Comparison of ENCODE assay signal across 14 cellular contexts in the genomic region with DNA sequence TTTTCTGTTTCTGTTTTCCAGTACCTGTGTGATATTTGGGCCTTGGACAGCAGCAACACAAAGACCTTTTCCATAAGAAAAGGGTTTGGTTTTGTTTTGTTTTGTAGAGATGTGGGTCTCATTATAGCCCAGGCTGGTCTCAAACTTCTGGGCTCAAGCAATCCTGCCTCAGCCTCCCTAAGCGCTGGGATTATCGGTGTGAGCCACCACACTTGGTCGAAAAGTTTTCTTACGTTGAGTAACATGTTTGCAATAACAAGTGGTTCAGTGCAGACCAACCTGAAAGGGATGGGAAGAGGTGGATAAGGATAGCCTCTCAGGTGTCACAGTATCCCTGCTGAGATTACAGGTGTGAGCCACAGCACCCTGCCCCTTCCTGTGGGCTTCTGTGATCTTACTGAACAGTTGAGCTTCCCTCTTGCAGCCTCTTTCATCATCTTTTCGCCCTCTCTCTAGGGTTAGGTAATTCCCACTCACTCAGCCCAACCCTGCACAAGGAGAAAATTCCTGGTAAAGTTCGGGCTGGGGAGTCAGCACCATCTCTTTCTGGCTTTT. TPM values are rescaled to one million over a fixed set of nuclear protein-coding genes. Genes with fewer than 3 reads are reported as not detected.
DNase-seq lines count a peak whose midpoint lies in the region; ATAC-seq and TF ChIP-seq lines count a peak whose summit lies in the region.
"Had no signal": no experiment of that assay in that cellular context is flagged by ENCODE, and none has a peak within 500 bp of the region (broad histone marks: within the 10 kb centered on the region; RNA-seq: fewer than 3 reads in every experiment).

No MANE protein-coding gene starts in this region.

- TF ChIP-seq CTCF in adrenal gland (IDR thresholded peaks at IDR 0.05) = no peak
- no peak for TF ChIP-seq CTCF in gastroesophageal sphincter (IDR thresholded peaks at IDR 0.05)

- no peaks in the 10 kb centered on the region for H3K27me3 ChIP-seq in adrenal gland
- H3K27me3 ChIP-seq in gastroesophageal sphincter = no peaks in the 10 kb centered on the region
- H3K27me3 ChIP-seq: upper lobe of left lung had no signal

- H3K4me3 ChIP-seq in adrenal gland (no peak overlapping the region), mesodermal cell (ENCODE audit: extremely low read depth, insufficient read depth, low read length, poor library complexity, severe bottlenecking) (no peak overlapping the region), gastroesophageal sphincter (no peak overlapping the region)
- H3K4me3 ChIP-seq: left ventricle myocardium inferior, upper lobe of left lung had no signal

- H3K36me3 ChIP-seq in adrenal gland (replicated peaks in 1 of 2) = no peaks in the 10 kb centered on the region
- no peaks in the 10 kb centered on the region for H3K36me3 ChIP-seq in mesodermal cell (ENCODE audit: control insufficient read depth, insufficient read depth, low read length)
- H3K36me3 ChIP-seq in gastroesophageal sphincter = no peaks in the 10 kb centered on the region
- H3K36me3 ChIP-seq: left ventricle myocardium inferior, upper lobe of left lung had no signal

- intact Hi-C loops in adrenal gland (cut with DNase I) = no loop called here

- no peak for TF ChIP-seq POLR2A in adrenal gland (IDR thresholded peaks at IDR 0.05)
- no peak for TF ChIP-seq POLR2A in gastroesophageal sphincter (IDR thresholded peaks at IDR 0.05)

- DNase-seq in NCI-H1417 (lab: John Stamatoyannopoulos, UW) (peak in 2 of 3 experiments; percentile 37 to 58), NCI-H1417 treated with DMSO at 0.1 percent for 48 hours (lab: John Stamatoyannopoulos, UW) (no peak), LoVo (ENCODE audit: low spot score) (peak; percentile 89), adrenal gland (no peak), Ammon's horn (ENCODE audit: low spot score) (no peak)
- DNase-seq: activated CD4-positive, CD25-positive, alpha-beta regulatory T cell; activated T-cell treated with anti-CD3 and anti-CD28 coated beads, Interleukin-2, amount 50 U/mL, for 48 hours; head of caudate nucleus; left ventricle myocardium inferior; NCI-H446; upper lobe of left lung had no signal

- no peak for TF ChIP-seq EP300 in gastroesophageal sphincter (IDR thresholded peaks at IDR 0.05)

- H3K27ac ChIP-seq in adrenal gland (peak overlapping the region in 3 of 5 donors; percentile 42 to 71 (median 57)), mesodermal cell (ENCODE audit: low read depth, low read length, severe bottlenecking) (peak overlapping the region; percentile 53), gastroesophageal sphincter (no peak overlapping the region)
- H3K27ac ChIP-seq: left ventricle myocardium inferior, upper lobe of left lung had no signal

- WGBS in adrenal gland, 4 donors = 77 to 89% (median 82%) methylated on average over 6 of the region's 6 CpGs
- WGBS in mesodermal cell (ENCODE audit: insufficient coverage in 2 of 2), 2 experiments = 92 to 98% methylated on average over 5 of the region's 6 CpGs
- WGBS in gastroesophageal sphincter (ENCODE audit: low coverage in 1 of 2), 2 donors = 40 to 83% methylated on average over 2 to 6 of the region's 6 CpGs

- ATAC-seq in gastroesophageal sphincter = no peak
- ATAC-seq in HG03039 (IDR thresholded peaks at IDR 0.05; ENCODE audit: unreplicated experiment) = no peak

- H3K4me1 ChIP-seq in adrenal gland (replicated peaks in 1 of 2) (peaks cover 18 to 28% of the 10 kb centered on the region in 2 donors), mesodermal cell (ENCODE audit: control insufficient read depth, insufficient read depth, low read length, poor library complexity, severe bottlenecking) (no peaks in the 10 kb centered on the region), gastroesophageal sphincter (peaks cover 0 to 25% (median 6%) of the 10 kb centered on the region in 3 donors)

- H3K9me3 ChIP-seq in adrenal gland (replicated peaks in 1 of 3) (no peaks in the 10 kb centered on the region), mesodermal cell (ENCODE audit: control insufficient read depth, low read length) (no peaks in the 10 kb centered on the region), gastroesophageal sphincter (no peaks in the 10 kb centered on the region)
- H3K9me3 ChIP-seq: left ventricle myocardium inferior had no signal

RNA-seq across cellular contexts. Expression of a gene that starts 3.5 kb away (rescaled TPM):
- total RNA-seq in adrenal gland (10 to 100 TPM; 13.6 to 42.6 (median 28.7) TPM), gastroesophageal sphincter (10 to 100 TPM in 3 of 4 donors, 1 to 10 TPM in 1; 8.8 to 46.2 (median 22.2) TPM)
- polyA plus RNA-seq in adrenal gland = 10 to 100 TPM; 31.7 to 59.5 (median 32.3) TPM
- polyA plus RNA-seq in mesodermal cell (2013, experiment 1 of 2) = 44.7 TPM
- 46.7 TPM for polyA plus RNA-seq in mesodermal cell (2013, experiment 2 of 2)

RNA-seq across cellular contexts. Expression of a gene that starts 23.3 kb away (rescaled TPM):
- total RNA-seq in adrenal gland (100 to 1,000 TPM; 107 to 283 (median 143) TPM), gastroesophageal sphincter (100 to 1,000 TPM; 134 to 168 (median 149) TPM)
- polyA plus RNA-seq in adrenal gland = 100 to 1,000 TPM in 1 of 3 donors, 10 to 100 TPM in 2; 27.8 to 277 (median 40.5) TPM
- polyA plus RNA-seq in mesodermal cell (2013, experiment 1 of 2) = 107 TPM
- polyA plus RNA-seq in mesodermal cell (2013, experiment 2 of 2) = 105 TPM

Comparison
In these comparisons a context has a peak if more than half of its experiments do, and no peak if none do; other contexts are left out.
1. DNase-seq: peak in NCI-H1417 (2 of 3) and LoVo (single experiment); none in NCI-H1417 treated with DMSO at 0.1 percent for 48 hours (single experiment), adrenal gland (0 of 7) and Ammon's horn (single experiment).
2. H3K27ac ChIP-seq: peak in adrenal gland (3 of 5) and mesodermal cell (single experiment); none in gastroesophageal sphincter (0 of 4).